Comparison of ENCODE assay signal across 1 cellular context in the genomic region with DNA sequence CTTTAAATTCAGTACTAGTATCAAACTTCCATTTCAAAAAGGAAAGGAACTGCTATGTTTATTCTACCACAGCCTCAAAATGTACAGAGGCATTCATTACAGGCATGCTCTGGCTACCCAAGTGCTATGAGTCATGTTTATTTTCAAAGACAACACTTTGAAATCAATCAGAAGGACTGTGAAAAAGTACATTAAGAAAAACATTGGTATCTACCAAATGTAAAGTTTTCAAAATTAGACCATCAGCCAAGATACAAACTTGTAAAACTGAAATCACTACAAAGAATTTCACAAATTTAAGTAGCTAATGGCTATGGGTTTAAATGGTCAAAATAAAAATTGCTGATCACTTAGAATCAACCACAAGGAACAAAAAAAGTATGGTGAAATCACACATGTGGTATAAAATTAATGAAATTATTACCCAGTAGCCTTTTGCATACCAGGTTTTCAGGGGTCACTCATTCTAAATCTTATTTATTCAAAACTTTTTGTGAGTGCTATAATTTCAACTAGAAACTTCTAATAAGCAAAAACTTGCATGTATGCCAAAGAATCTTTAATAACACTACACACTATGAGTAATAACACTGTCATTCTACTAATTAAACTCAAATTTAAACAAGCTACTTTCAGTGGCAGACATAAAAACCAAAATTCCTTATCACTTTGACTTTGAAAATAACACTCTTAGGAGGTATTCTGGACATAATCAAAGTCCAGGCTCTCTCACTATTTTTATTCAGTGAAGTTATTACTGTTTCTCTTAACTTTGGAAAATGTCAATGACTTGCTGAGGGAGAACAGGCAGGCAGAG.
A peak's percentile ranks its signal among the peaks of the same experiment; 100 is the strongest.
TF ChIP-seq lines count a peak whose summit lies in the region.

No MANE protein-coding gene starts in this region.

TF ChIP-seq in HepG2, 621 proteins besides CTCF, POLR2A, EP300 and RAD21 (continued from another document):
- TF ChIP-seq SAP130 (CRISPR knock-in tag; IDR thresholded peaks at IDR 0.05; ENCODE audit: low read depth) (peak; percentile 48; the same call in 1 of the 2 replicates), HOXA3 (CRISPR knock-in tag; IDR thresholded peaks at IDR 0.05) (no peak), TEAD3 (CRISPR knock-in tag; optimal IDR thresholded peaks at IDR 0.05; ENCODE audit: borderline replicate concordance) (peak; percentile 39), SOX5 (CRISPR knock-in tag; IDR thresholded peaks at IDR 0.05; ENCODE audit: borderline replicate concordance) (peak; percentile 30; the same call in 1 of the 2 replicates), TOE1 (CRISPR knock-in tag; IDR thresholded peaks at IDR 0.05) (no peak), TBX3 (IDR thresholded peaks at IDR 0.05; ENCODE audit: borderline replicate concordance) (peak; percentile 36; the same call in 1 of the 2 replicates)
- TF ChIP-seq, protein P1, sequence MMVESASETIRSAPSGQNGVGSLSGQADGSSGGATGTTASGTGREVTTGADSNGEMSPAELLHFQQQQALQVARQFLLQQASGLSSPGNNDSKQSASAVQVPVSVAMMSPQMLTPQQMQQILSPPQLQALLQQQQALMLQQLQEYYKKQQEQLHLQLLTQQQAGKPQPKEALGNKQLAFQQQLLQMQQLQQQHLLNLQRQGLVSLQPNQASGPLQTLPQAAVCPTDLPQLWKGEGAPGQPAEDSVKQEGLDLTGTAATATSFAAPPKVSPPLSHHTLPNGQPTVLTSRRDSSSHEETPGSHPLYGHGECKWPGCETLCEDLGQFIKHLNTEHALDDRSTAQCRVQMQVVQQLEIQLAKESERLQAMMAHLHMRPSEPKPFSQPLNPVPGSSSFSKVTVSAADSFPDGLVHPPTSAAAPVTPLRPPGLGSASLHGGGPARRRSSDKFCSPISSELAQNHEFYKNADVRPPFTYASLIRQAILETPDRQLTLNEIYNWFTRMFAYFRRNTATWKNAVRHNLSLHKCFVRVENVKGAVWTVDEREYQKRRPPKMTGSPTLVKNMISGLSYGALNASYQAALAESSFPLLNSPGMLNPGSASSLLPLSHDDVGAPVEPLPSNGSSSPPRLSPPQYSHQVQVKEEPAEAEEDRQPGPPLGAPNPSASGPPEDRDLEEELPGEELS (CRISPR knock-in tag; IDR thresholded peaks at IDR 0.05) = peak; percentile 51
TF ChIP-seq in HepG2: peak in this region for 29.
